Comparison of ENCODE assay signal across 14 cellular contexts in genomic region chr2:105712981-105713596, GRCh38. TPM values are rescaled to one million over a fixed set of nuclear protein-coding genes. Genes with fewer than 3 reads are reported as not detected.
DNase-seq lines count a peak whose midpoint lies in the region; ATAC-seq and TF ChIP-seq lines count a peak whose summit lies in the region.
"Had no signal": no experiment of that assay in that cellular context is flagged by ENCODE, and none has a peak within 500 bp of the region (broad histone marks: within the 10 kb centered on the region; RNA-seq: fewer than 3 reads in every experiment).

No MANE protein-coding gene starts in this region.

- H3K4me3 ChIP-seq in hepatocyte = no peak overlapping the region
- H3K4me3 ChIP-seq: HAP-1, tibial nerve had no signal

- TF ChIP-seq CTCF in CD14-positive monocyte (IDR thresholded peaks at IDR 0.05) (no peak), hepatocyte (IDR thresholded peaks at IDR 0.05; ENCODE audit: poor library complexity) (no peak)

- intact Hi-C loops in CD14-positive monocyte (cut with micrococcal nuclease) = no loop called here

- peak overlapping the region in 1 of 2 donors; percentile 74 for H3K4me3 Mint-ChIP-seq in CD14-positive monocyte
- H3K4me3 Mint-ChIP-seq: activated CD4-positive, alpha-beta memory T cell treated with anti-CD3 and anti-CD28 coated beads, Interleukin-2, amount 10 ng/mL, durations not matched to agents 7 days and 5 days; activated naive CD8-positive, alpha-beta T cell treated with anti-CD3 and anti-CD28 coated beads, Interleukin-2, amount 50 U/mL, for 24 hours had no signal

- H4K20me1 ChIP-seq in hepatocyte (ENCODE audit: insufficient read depth, poor library complexity, severe bottlenecking) = no peaks in the 10 kb centered on the region

- peak overlapping the region; percentile 82 for H3K27ac ChIP-seq in hepatocyte
- H3K27ac ChIP-seq: tibial nerve had no signal

- H3K79me2 ChIP-seq in hepatocyte = no peaks in the 10 kb centered on the region

- peaks cover 2% of the 10 kb centered on the region for H3K27me3 ChIP-seq in hepatocyte
- H3K27me3 ChIP-seq: tibial nerve had no signal

- H3K27me3 Mint-ChIP-seq in CD14-positive monocyte (ENCODE audit: low read depth in 3 of 3) = peaks cover 0 to 5% (median 1%) of the 10 kb centered on the region in 3 donors

- no peak for DNase-seq in CD14-positive monocyte (ENCODE audit: low spot score)
- DNase-seq in HPDE6-E6E7 (ENCODE audit: extremely low spot score) = peak; percentile 70
- peak; percentile 29 for DNase-seq in SIG-M5 treated with dmso at 0.1 percent for 504 hours (lab: John Stamatoyannopoulos, UW; ENCODE audit: unreplicated experiment)
- peak; percentile 19 for DNase-seq in hepatocyte (ENCODE audit: low spot score)
- no peak for DNase-seq in COLO829 (ENCODE audit: low spot score)
- no peak for DNase-seq in GM19238 (ENCODE audit: insufficient read length, low spot score)
- no peak for DNase-seq in activated gamma-delta T cell (lab: John Stamatoyannopoulos, UW)
- DNase-seq: activated CD4-positive, alpha-beta memory T cell treated with anti-CD3 and anti-CD28 coated beads, Interleukin-2, amount 10 ng/mL, durations not matched to agents 7 days and 5 days; activated naive CD8-positive, alpha-beta T cell treated with anti-CD3 and anti-CD28 coated beads, Interleukin-2, amount 50 U/mL, for 24 hours; DMS153; left colon had no signal

- H3K27ac Mint-ChIP-seq in CD14-positive monocyte = peak overlapping the region in 4 of 7 donors; percentile 20 to 47 (median 29)
- H3K27ac Mint-ChIP-seq: activated CD4-positive, alpha-beta memory T cell treated with anti-CD3 and anti-CD28 coated beads, Interleukin-2, amount 10 ng/mL, durations not matched to agents 7 days and 5 days; activated naive CD8-positive, alpha-beta T cell treated with anti-CD3 and anti-CD28 coated beads, Interleukin-2, amount 50 U/mL, for 24 hours had no signal

- H3K9me3 Mint-ChIP-seq in CD14-positive monocyte = no peaks in the 10 kb centered on the region
- H3K9me3 Mint-ChIP-seq: activated CD4-positive, alpha-beta memory T cell treated with anti-CD3 and anti-CD28 coated beads, Interleukin-2, amount 10 ng/mL, durations not matched to agents 7 days and 5 days had no signal

- ATAC-seq in HG02763 (IDR thresholded peaks at IDR 0.05; ENCODE audit: unreplicated experiment) = no peak
- ATAC-seq: activated naive CD8-positive, alpha-beta T cell treated with anti-CD3 and anti-CD28 coated beads, Interleukin-2, amount 50 U/mL, for 24 hours; left colon had no signal

- H3K36me3 Mint-ChIP-seq in CD14-positive monocyte = no peaks in the 10 kb centered on the region

- H3K4me1 ChIP-seq in hepatocyte (ENCODE audit: insufficient read depth) = peaks cover 18% of the 10 kb centered on the region
- H3K4me1 ChIP-seq: HAP-1, tibial nerve had no signal

- H3K4me1 Mint-ChIP-seq in CD14-positive monocyte = peaks cover 14% of the 10 kb centered on the region
- H3K4me1 Mint-ChIP-seq: activated CD4-positive, alpha-beta memory T cell treated with anti-CD3 and anti-CD28 coated beads, Interleukin-2, amount 10 ng/mL, durations not matched to agents 7 days and 5 days; activated naive CD8-positive, alpha-beta T cell treated with anti-CD3 and anti-CD28 coated beads, Interleukin-2, amount 50 U/mL, for 24 hours had no signal

- no peaks in the 10 kb centered on the region for H3K9me3 ChIP-seq in hepatocyte (ENCODE audit: low read depth)
- H3K9me3 ChIP-seq: HAP-1, tibial nerve had no signal

- H3K4me2 ChIP-seq in hepatocyte = peak overlapping the region; percentile 16

- H3K36me3 ChIP-seq in hepatocyte (replicated peaks; ENCODE audit: insufficient read depth, low read depth) = no peaks in the 10 kb centered on the region
- H3K36me3 ChIP-seq: HAP-1, tibial nerve had no signal

- no peaks in the 10 kb centered on the region for H3K9me2 ChIP-seq in hepatocyte (replicated peaks; ENCODE audit: insufficient read depth)

- 75% methylated on average over 6 of the region's 6 CpGs for WGBS in hepatocyte (ENCODE audit: low lambda C conversion rate, missing lambda C conversion rate)

- no peak overlapping the region for H2AFZ ChIP-seq in hepatocyte

RNA-seq across cellular contexts. Expression of gene NCK2, which starts 31.6 kb away (rescaled TPM):
- polyA plus RNA-seq in CD14-positive monocyte = 1 to 10 TPM; 2.5 to 7.6 TPM
- 71.9 and 72.6 TPM in 2 replicates for total RNA-seq in hepatocyte
- polyA plus RNA-seq in hepatocyte = 80.3 and 100 TPM in 2 replicates

Comparison
In these comparisons a context has a peak if more than half of its experiments do, and no peak if none do; other contexts are left out.
1. DNase-seq: peak in HPDE6-E6E7 (single experiment), SIG-M5 treated with dmso at 0.1 percent for 504 hours (single experiment) and hepatocyte (single experiment); none in CD14-positive monocyte (single experiment), COLO829 (single experiment), GM19238 (single experiment) and activated gamma-delta T cell (single experiment).